In genomic region chr17:16419074-16419928, GRCh38 we compare ENCODE assay signal across 1 cellular context.
TF ChIP-seq lines count a peak whose summit lies in the region.

No MANE protein-coding gene starts in this region.

TF ChIP-seq in GM12878, 131 proteins besides CTCF, POLR2A, EP300 and RAD21 (continued from another document):
- peak; percentile 58 to 71 for TF ChIP-seq BHLHE40 (IDR thresholded peaks at IDR 0.05; ENCODE audit: borderline replicate concordance in 1 of 2, low read depth in 2 of 2, low read length in 1 of 2)
- TF ChIP-seq POLR2AphosphoS2 (IDR thresholded peaks at IDR 0.05; ENCODE audit: low read depth, low read length): 0 out of 2 replicates have a peak, but pooled peaks have one; percentile 27
- 0 out of 2 replicates have a peak, but pooled peaks have one; percentile 18 for TF ChIP-seq YY1 (IDR thresholded peaks at IDR 0.05; ENCODE audit: low read depth, low read length)
- no peak for TF ChIP-seq MYB (IDR thresholded peaks at IDR 0.05; ENCODE audit: borderline replicate concordance, low read depth, low read length)
TF ChIP-seq in GM12878: peak in this region for 30.
